1 cellular context compared by ENCODE assay signal in the genomic region with DNA sequence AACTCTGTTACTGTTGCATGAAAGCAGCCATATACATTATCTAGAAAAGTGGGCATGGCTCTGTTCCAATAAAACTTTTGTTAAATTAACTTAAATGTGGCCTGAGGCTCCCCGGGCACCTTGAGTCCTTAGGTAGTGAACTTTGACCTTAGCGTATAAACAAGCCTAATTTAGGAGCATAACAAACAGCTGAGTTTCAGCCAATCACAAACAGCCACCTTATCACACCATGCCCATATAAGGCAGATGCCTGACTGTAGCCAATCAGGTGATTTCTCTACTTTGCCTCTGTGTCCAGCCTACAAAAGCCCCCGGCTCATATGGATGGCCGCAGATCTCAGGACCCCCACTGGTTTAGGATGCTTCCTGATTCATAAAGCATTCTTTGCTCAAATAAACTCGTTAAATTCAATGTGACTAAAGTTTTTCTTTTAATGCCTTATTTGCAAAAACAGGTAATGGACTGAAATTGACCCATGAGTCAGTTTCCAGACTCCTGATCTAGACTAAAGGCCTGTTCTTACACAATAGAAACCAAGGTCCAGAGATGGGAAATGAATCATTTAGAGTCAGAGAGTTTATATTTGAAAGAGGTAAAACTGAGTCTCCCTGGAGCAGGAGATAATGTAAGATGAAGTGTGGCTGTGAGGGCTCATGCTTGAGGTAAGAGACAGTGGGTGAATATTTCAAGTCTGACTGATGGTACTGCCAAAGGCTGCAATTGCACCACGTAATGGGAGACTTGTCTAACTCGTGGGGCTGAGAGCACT.
TF ChIP-seq lines count a peak whose summit lies in the region.

No MANE protein-coding gene starts in this region.

TF ChIP-seq in HepG2, 621 proteins besides CTCF, POLR2A, EP300 and RAD21 (continued from another document):
- TF ChIP-seq, protein P1, sequence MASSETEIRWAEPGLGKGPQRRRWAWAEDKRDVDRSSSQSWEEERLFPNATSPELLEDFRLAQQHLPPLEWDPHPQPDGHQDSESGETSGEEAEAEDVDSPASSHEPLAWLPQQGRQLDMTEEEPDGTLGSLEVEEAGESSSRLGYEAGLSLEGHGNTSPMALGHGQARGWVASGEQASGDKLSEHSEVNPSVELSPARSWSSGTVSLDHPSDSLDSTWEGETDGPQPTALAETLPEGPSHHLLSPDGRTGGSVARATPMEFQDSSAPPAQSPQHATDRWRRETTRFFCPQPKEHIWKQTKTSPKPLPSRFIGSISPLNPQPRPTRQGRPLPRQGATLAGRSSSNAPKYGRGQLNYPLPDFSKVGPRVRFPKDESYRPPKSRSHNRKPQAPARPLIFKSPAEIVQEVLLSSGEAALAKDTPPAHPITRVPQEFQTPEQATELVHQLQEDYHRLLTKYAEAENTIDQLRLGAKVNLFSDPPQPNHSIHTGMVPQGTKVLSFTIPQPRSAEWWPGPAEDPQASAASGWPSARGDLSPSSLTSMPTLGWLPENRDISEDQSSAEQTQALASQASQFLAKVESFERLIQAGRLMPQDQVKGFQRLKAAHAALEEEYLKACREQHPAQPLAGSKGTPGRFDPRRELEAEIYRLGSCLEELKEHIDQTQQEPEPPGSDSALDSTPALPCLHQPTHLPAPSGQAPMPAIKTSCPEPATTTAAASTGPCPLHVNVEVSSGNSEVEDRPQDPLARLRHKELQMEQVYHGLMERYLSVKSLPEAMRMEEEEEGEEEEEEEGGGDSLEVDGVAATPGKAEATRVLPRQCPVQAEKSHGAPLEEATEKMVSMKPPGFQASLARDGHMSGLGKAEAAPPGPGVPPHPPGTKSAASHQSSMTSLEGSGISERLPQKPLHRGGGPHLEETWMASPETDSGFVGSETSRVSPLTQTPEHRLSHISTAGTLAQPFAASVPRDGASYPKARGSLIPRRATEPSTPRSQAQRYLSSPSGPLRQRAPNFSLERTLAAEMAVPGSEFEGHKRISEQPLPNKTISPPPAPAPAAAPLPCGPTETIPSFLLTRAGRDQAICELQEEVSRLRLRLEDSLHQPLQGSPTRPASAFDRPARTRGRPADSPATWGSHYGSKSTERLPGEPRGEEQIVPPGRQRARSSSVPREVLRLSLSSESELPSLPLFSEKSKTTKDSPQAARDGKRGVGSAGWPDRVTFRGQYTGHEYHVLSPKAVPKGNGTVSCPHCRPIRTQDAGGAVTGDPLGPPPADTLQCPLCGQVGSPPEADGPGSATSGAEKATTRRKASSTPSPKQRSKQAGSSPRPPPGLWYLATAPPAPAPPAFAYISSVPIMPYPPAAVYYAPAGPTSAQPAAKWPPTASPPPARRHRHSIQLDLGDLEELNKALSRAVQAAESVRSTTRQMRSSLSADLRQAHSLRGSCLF (CRISPR knock-in tag; IDR thresholded peaks at IDR 0.05; ENCODE audit: borderline replicate concordance): no peak
- TF ChIP-seq, protein P2, sequence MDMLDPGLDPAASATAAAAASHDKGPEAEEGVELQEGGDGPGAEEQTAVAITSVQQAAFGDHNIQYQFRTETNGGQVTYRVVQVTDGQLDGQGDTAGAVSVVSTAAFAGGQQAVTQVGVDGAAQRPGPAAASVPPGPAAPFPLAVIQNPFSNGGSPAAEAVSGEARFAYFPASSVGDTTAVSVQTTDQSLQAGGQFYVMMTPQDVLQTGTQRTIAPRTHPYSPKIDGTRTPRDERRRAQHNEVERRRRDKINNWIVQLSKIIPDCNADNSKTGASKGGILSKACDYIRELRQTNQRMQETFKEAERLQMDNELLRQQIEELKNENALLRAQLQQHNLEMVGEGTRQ (IDR thresholded peaks at IDR 0.05; ENCODE audit: low read depth, low read length): no peak
- TF ChIP-seq, protein P2 (CRISPR knock-in tag; IDR thresholded peaks at IDR 0.05; ENCODE audit: borderline replicate concordance): peak; percentile 79; the same call in 1 of the 2 replicates
- TF ChIP-seq ARID2 (CRISPR knock-in tag; IDR thresholded peaks at IDR 0.05; ENCODE audit: borderline replicate concordance): no peak
- TF ChIP-seq, protein P3, sequence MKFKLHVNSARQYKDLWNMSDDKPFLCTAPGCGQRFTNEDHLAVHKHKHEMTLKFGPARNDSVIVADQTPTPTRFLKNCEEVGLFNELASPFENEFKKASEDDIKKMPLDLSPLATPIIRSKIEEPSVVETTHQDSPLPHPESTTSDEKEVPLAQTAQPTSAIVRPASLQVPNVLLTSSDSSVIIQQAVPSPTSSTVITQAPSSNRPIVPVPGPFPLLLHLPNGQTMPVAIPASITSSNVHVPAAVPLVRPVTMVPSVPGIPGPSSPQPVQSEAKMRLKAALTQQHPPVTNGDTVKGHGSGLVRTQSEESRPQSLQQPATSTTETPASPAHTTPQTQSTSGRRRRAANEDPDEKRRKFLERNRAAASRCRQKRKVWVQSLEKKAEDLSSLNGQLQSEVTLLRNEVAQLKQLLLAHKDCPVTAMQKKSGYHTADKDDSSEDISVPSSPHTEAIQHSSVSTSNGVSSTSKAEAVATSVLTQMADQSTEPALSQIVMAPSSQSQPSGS (CRISPR knock-in tag; IDR thresholded peaks at IDR 0.05): no peak
- 0 out of 2 replicates have a peak, but pooled peaks have one; percentile 25 for TF ChIP-seq CEBPG (CRISPR knock-in tag; IDR thresholded peaks at IDR 0.05)
- TF ChIP-seq ZNF501 (CRISPR knock-in tag; IDR thresholded peaks at IDR 0.05): 0 out of 2 replicates have a peak, but pooled peaks have one; percentile 23
- TF ChIP-seq, protein P4, sequence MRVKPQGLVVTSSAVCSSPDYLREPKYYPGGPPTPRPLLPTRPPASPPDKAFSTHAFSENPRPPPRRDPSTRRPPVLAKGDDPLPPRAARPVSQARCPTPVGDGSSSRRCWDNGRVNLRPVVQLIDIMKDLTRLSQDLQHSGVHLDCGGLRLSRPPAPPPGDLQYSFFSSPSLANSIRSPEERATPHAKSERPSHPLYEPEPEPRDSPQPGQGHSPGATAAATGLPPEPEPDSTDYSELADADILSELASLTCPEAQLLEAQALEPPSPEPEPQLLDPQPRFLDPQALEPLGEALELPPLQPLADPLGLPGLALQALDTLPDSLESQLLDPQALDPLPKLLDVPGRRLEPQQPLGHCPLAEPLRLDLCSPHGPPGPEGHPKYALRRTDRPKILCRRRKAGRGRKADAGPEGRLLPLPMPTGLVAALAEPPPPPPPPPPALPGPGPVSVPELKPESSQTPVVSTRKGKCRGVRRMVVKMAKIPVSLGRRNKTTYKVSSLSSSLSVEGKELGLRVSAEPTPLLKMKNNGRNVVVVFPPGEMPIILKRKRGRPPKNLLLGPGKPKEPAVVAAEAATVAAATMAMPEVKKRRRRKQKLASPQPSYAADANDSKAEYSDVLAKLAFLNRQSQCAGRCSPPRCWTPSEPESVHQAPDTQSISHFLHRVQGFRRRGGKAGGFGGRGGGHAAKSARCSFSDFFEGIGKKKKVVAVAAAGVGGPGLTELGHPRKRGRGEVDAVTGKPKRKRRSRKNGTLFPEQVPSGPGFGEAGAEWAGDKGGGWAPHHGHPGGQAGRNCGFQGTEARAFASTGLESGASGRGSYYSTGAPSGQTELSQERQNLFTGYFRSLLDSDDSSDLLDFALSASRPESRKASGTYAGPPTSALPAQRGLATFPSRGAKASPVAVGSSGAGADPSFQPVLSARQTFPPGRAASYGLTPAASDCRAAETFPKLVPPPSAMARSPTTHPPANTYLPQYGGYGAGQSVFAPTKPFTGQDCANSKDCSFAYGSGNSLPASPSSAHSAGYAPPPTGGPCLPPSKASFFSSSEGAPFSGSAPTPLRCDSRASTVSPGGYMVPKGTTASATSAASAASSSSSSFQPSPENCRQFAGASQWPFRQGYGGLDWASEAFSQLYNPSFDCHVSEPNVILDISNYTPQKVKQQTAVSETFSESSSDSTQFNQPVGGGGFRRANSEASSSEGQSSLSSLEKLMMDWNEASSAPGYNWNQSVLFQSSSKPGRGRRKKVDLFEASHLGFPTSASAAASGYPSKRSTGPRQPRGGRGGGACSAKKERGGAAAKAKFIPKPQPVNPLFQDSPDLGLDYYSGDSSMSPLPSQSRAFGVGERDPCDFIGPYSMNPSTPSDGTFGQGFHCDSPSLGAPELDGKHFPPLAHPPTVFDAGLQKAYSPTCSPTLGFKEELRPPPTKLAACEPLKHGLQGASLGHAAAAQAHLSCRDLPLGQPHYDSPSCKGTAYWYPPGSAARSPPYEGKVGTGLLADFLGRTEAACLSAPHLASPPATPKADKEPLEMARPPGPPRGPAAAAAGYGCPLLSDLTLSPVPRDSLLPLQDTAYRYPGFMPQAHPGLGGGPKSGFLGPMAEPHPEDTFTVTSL (CRISPR knock-in tag; IDR thresholded peaks at IDR 0.05; ENCODE audit: borderline replicate concordance): peak; percentile 44; the same call in 1 of the 2 replicates
- peak; percentile 29; the same call in 1 of the 2 replicates for TF ChIP-seq NFYB (CRISPR knock-in tag; IDR thresholded peaks at IDR 0.05)
- peak; percentile 60 for TF ChIP-seq CEBPB (IDR thresholded peaks at IDR 0.05; ENCODE audit: borderline replicate concordance, low read depth, low read length)
- TF ChIP-seq RBFOX2 (IDR thresholded peaks at IDR 0.05; ENCODE audit: low read depth, low read length): no peak
